In the genomic region with DNA sequence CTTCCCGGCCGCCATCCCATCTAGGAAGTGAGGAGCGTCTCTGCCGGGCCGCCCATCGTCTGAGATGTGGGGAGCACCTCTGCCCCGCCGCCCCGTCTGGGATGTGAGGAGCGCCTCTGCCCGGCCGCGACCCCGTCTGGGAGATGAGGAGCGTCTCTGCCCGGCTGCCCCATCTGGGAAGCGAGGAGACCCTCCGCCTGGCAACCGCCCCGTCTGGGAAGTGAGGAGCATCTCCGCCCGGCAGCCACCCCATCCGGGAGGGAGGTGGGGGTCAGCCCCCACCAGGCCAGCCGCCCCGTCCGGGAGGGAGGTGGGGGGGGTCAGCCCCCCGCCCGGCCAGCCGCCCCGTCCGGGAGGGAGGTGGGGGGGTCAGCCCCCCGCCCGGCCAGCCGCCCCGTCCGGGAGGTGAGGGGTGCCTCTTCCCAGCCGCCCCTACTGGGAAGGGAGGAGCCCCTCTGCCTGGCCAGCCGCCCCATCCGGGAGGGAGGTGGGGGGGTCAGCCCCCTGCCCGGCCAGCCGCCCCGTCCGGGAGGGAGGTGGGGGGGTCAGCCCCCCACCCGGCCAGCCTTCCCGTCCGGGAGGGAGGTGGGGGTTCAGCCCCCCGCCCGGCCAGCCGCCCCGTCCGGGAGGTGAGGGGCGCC, we compare ENCODE assay signal across 14 cellular contexts. TPM values are rescaled to one million over a fixed set of nuclear protein-coding genes. Genes with fewer than 3 reads are reported as not detected.
A peak's percentile ranks its signal among the peaks of the same experiment; 100 is the strongest.
DNase-seq lines count a peak whose midpoint lies in the region; ATAC-seq, FAIRE-seq and TF ChIP-seq lines count a peak whose summit lies in the region.
"Not testable (repeated sequence)": the region's sequence is repeated elsewhere in the genome, so short reads cannot be mapped to it uniquely, and the experiment has no call there.
"Had no signal": no experiment of that assay in that cellular context is flagged by ENCODE, and none has a peak within 500 bp of the region (broad histone marks: within the 10 kb centered on the region; RNA-seq: fewer than 3 reads in every experiment).

No MANE protein-coding gene starts in this region.

- in situ Hi-C loops in K562 (cut with MboI) = loop anchor here (25.0 kb wide), 1 partner anchor 699 kb away; a partner anchor contains a TSS

- not testable (repeated sequence) for FAIRE-seq in K562 (lab: Jason Lieb, UNC)

- not testable (repeated sequence) for ATAC-seq in K562

- not testable (repeated sequence) for H3K9me1 ChIP-seq in K562 (ENCODE audit: control insufficient read depth, insufficient read depth, low read length)

- H3K36me3 ChIP-seq in K562 (ENCODE audit: control insufficient read depth, insufficient read depth, low read length) = not testable (repeated sequence)

- CTCF ChIA-PET in K562 (lab: Yijun Ruan, JAX; ENCODE audit: low intra/inter-chr PET ratio) = not testable (repeated sequence)

- TF ChIP-seq CTCF in K562 (IDR thresholded peaks at IDR 0.05 in 2 of 3, conservative IDR thresholded peaks at IDR 0.05 in 1 of 3; ENCODE audit: insufficient read depth in 2 of 3, low read depth in 1 of 3, low read length in 3 of 3) = not testable (repeated sequence)

- not testable (repeated sequence) for H3K4me3 ChIP-seq in K562

- peak overlapping the region; percentile 33; the same call in 1 of the 3 replicates for H3K27ac ChIP-seq in K562 (ENCODE audit: extremely low read depth, low read depth, low read length)

- H4K20me1 ChIP-seq in K562 (replicated peaks; ENCODE audit: control insufficient read depth, insufficient read depth, low read length) = not testable (repeated sequence)

- not testable (repeated sequence) for TF ChIP-seq RAD21 in K562 (CRISPR knock-in tag; conservative IDR thresholded peaks at IDR 0.05 in 1 of 2, IDR thresholded peaks at IDR 0.05 in 1 of 2)

- peaks cover 25% of the 10 kb centered on the region for H3K79me2 ChIP-seq in K562 (ENCODE audit: control insufficient read depth, insufficient read depth, low read length)

- H2AFZ ChIP-seq in K562 (ENCODE audit: low read depth, low read length) = not testable (repeated sequence)

- not testable (repeated sequence) for BruUV-seq in K562 (replicated peaks; lab: Mats Ljungman, UMichigan)

- intact Hi-C loops in K562 (cut with micrococcal nuclease) = not testable (repeated sequence)

- H3K4me1 ChIP-seq in K562 (replicated peaks in 1 of 2; ENCODE audit: control insufficient read depth in 2 of 2, insufficient read depth in 2 of 2, low read length in 2 of 2) = peaks cover 29 to 37% of the 10 kb centered on the region in 2 experiments

- POLR2A ChIA-PET in K562 (lab: Yijun Ruan, JAX) = not testable (repeated sequence)

- TF ChIP-seq POLR2A in K562 (conservative IDR thresholded peaks at IDR 0.05) = not testable (repeated sequence)

- DNase-seq in activated CD8-positive, alpha-beta memory T cell treated with anti-CD3 and anti-CD28 coated beads for 24 hours = peak; percentile 49
- DNase-seq in K562 (ENCODE audit: extremely low read depth in 1 of 4, low spot score in 3 of 4) = not testable (repeated sequence)

- not testable (repeated sequence) for H3K9me3 ChIP-seq in K562 (replicated peaks; ENCODE audit: control insufficient read depth, insufficient read depth, low read depth, low read length)

- H3K27me3 ChIP-seq in K562 (ENCODE audit: control insufficient read depth in 2 of 2, insufficient read depth in 2 of 2, low read length in 2 of 2) = not testable (repeated sequence)

- TF ChIP-seq EP300 in K562 (IDR thresholded peaks at IDR 0.05; ENCODE audit: low read length) = not testable (repeated sequence)

- not testable (repeated sequence) for H3K9ac ChIP-seq in K562 (ENCODE audit: insufficient read depth in 1 of 2, low read depth in 2 of 2, low read length in 2 of 2)

- H3K4me2 ChIP-seq in K562 (ENCODE audit: insufficient read depth, low read length) = not testable (repeated sequence)

- no CpG with 5 or more reads among the region's 52 CpGs for WGBS in K562 (ENCODE audit: insufficient coverage, low coverage, missing lambda C conversion rate)

TF ChIP-seq in K562, 482 proteins besides CTCF, POLR2A, EP300 and RAD21:
- 0 out of 2 replicates have a peak, but pooled peaks have one; percentile 14 for TF ChIP-seq RBFOX2 (IDR thresholded peaks at IDR 0.05; ENCODE audit: low read depth, low read length)
TF ChIP-seq in K562: peak in this region for 1; not testable (repeated sequence) for 481.

RNA-seq across cellular contexts. Expression of a gene that starts 11.6 kb away (rescaled TPM):
- total RNA-seq in K562 (2011; cell fraction: chromatin; rRNA removed; ENCODE audit: low replicate concordance) = 101 and 112 TPM in 2 replicates
- total RNA-seq in K562 (2011; cell fraction: nucleolus; rRNA removed) = 168 and 187 TPM in 2 replicates
- 227 and 306 TPM in 2 replicates for total RNA-seq in K562 (2011; cell fraction: nucleoplasm; rRNA removed)
- 1,035 and 1,094 TPM in 2 replicates for total RNA-seq in K562 (2014; rRNA removed)
- 1,529 and 1,745 TPM in 2 replicates for total RNA-seq in K562 (2014; rRNA removed; fragmentation: Illumina TruSeq; extraction: Trizol)
- 1,145 and 1,178 TPM in 2 replicates for total RNA-seq in K562 (2015; rRNA removed; fragmentation: Illumina TruSeq; extraction: Trizol)
- 1,266 and 1,292 TPM in 2 replicates for total RNA-seq in K562 (2021)
- 1,337 and 1,853 TPM in 2 replicates for polyA plus RNA-seq in K562 (2011; rRNA removed)
- 358 and 852 TPM in 2 replicates for polyA plus RNA-seq in K562 (2011; cell fraction: cytosol; rRNA removed)
- polyA plus RNA-seq in K562 (2011; cell fraction: nucleus; rRNA removed) = 404 and 705 TPM in 2 replicates
- 2,539 and 2,674 TPM in 2 replicates for polyA plus RNA-seq in K562 (2012)
- polyA plus RNA-seq in K562 (2014; fragmentation: Illumina TruSeq; extraction: Trizol) = 1,680 and 2,424 TPM in 2 replicates
- 1,000 to 10,000 TPM; 1,688 to 2,035 TPM for polyA plus RNA-seq in K562 (2014; fragmentation: Nextera tagmentation; extraction: Ambion mirVana)
- 1,576 and 1,785 TPM in 2 replicates for polyA plus RNA-seq in K562 (2014; rRNA removed)
- polyA minus RNA-seq in K562 (2011; rRNA and poly(A)+ RNA removed) = 876 and 1,337 TPM in 2 replicates
- 265 and 346 TPM in 2 replicates for polyA minus RNA-seq in K562 (2011; cell fraction: cytosol; rRNA and poly(A)+ RNA removed)
- polyA minus RNA-seq in K562 (2011; cell fraction: nucleus; rRNA and poly(A)+ RNA removed) = 112 and 295 TPM in 2 replicates

RNA-seq across cellular contexts. Expression of a gene that starts 56.9 kb away (rescaled TPM):
- not detected in 2 replicates for total RNA-seq in K562 (2011; cell fraction: chromatin; rRNA removed; ENCODE audit: low replicate concordance)
- total RNA-seq in K562 (2011; cell fraction: nucleolus; rRNA removed) = not detected in 2 replicates
- not detected in 2 replicates for total RNA-seq in K562 (2011; cell fraction: nucleoplasm; rRNA removed)
- total RNA-seq in K562 (2014; rRNA removed) (not detected in 2 replicates), K562 (2014; rRNA removed; fragmentation: Illumina TruSeq; extraction: Trizol) (not detected in 2 replicates), K562 (2015; rRNA removed; fragmentation: Illumina TruSeq; extraction: Trizol) (not detected in 2 replicates), K562 (2021) (not detected in 2 replicates)
- polyA plus RNA-seq in K562 (2011; rRNA removed) (not detected in 2 replicates), K562 (2014; fragmentation: Illumina TruSeq; extraction: Trizol) (not detected in 2 replicates), K562 (2014; fragmentation: Nextera tagmentation; extraction: Ambion mirVana) (not detected), K562 (2014; rRNA removed) (not detected in 2 replicates)
- not detected in 2 replicates for polyA plus RNA-seq in K562 (2011; cell fraction: cytosol; rRNA removed)
- polyA plus RNA-seq in K562 (2011; cell fraction: nucleus; rRNA removed) = not detected in 2 replicates
- polyA plus RNA-seq in K562 (2012) = 0.13 and 0.32 TPM in 2 replicates
- not detected in 2 replicates for polyA minus RNA-seq in K562 (2011; rRNA and poly(A)+ RNA removed)
- not detected in 2 replicates for polyA minus RNA-seq in K562 (2011; cell fraction: cytosol; rRNA and poly(A)+ RNA removed)
- not detected in 2 replicates for polyA minus RNA-seq in K562 (2011; cell fraction: nucleus; rRNA and poly(A)+ RNA removed)
- total RNA-seq: A172; A673; Caco-2; Calu3; CD4-positive, CD25-positive, alpha-beta regulatory T cell; CD8-positive, alpha-beta T cell; Daoy had no signal
- polyA plus RNA-seq: A549; AG04450; BJ; CD4-positive, alpha-beta memory T cell; CD4-positive, CD25-positive, alpha-beta regulatory T cell; CD8-positive, alpha-beta memory T cell had no signal
